10 cellular contexts compared by ENCODE assay signal in genomic region chr22:45225732-45226560, GRCh38. TPM values are rescaled to one million over a fixed set of nuclear protein-coding genes. Genes with fewer than 3 reads are reported as not detected.
DNase-seq lines count a peak whose midpoint lies in the region; ATAC-seq, FAIRE-seq and TF ChIP-seq lines count a peak whose summit lies in the region.
"Had no signal": no experiment of that assay in that cellular context is flagged by ENCODE, and none has a peak within 500 bp of the region (broad histone marks: within the 10 kb centered on the region; RNA-seq: fewer than 3 reads in every experiment).

No MANE protein-coding gene starts in this region.

- no peaks in the 10 kb centered on the region for H3K9me3 Mint-ChIP-seq in IgD-negative memory B cell
- no peaks in the 10 kb centered on the region for H3K9me3 Mint-ChIP-seq in stimulated activated effector memory CD8-positive, alpha-beta T cell treated with anti-CD3 and anti-CD28 coated beads, Interleukin-12 subunit alpha, Interleukin-12 subunit beta, amount 100 ng/mL, for 72 hours

- peak overlapping the region in 2 of 3 donors; percentile 27 to 36 for H3K27ac Mint-ChIP-seq in IgD-negative memory B cell
- H3K27ac Mint-ChIP-seq in stimulated activated effector memory CD8-positive, alpha-beta T cell treated with anti-CD3 and anti-CD28 coated beads, Interleukin-12 subunit alpha, Interleukin-12 subunit beta, amount 100 ng/mL, for 72 hours: peak overlapping the region; percentile 38

- H3K4me3 ChIP-seq in breast epithelium: no peak overlapping the region

- H3K27me3 ChIP-seq in breast epithelium: no peaks in the 10 kb centered on the region

- no peak for ATAC-seq in stimulated activated effector memory CD8-positive, alpha-beta T cell treated with anti-CD3 and anti-CD28 coated beads, Interleukin-12 subunit alpha, Interleukin-12 subunit beta, amount 100 ng/mL, for 72 hours

- H3K27me3 Mint-ChIP-seq in IgD-negative memory B cell: no peaks in the 10 kb centered on the region

- intact Hi-C loops in breast epithelium (cut with DNase I; ENCODE audit: low total_unique reads): no loop called here

- DNase-seq in breast epithelium (ENCODE audit: low spot score in 2 of 2) (peak in 1 of 2 donors; percentile 57), islet precursor cell (peak; percentile 49), NCI-H748 (lab: John Stamatoyannopoulos, UW; ENCODE audit: unreplicated experiment) (no peak), NCI-H2227 treated with DMSO at 0.1 percent for 48 hours (lab: John Stamatoyannopoulos, UW) (no peak), GM12891 (ENCODE audit: insufficient read length, low spot score) (no peak)
- DNase-seq in stimulated activated effector memory CD8-positive, alpha-beta T cell treated with anti-CD3 and anti-CD28 coated beads, Interleukin-12 subunit alpha, Interleukin-12 subunit beta, amount 100 ng/mL, for 72 hours (ENCODE audit: low spot score in 2 of 2): no peak
- no peak for DNase-seq in activated CD4-positive, CD25-positive, alpha-beta regulatory T cell treated with anti-CD3 and anti-CD28 coated beads, Interleukin-2, amount 50 U/mL, for 72 hours

- peaks cover 2% of the 10 kb centered on the region for H3K36me3 Mint-ChIP-seq in IgD-negative memory B cell
- H3K36me3 Mint-ChIP-seq in stimulated activated effector memory CD8-positive, alpha-beta T cell treated with anti-CD3 and anti-CD28 coated beads, Interleukin-12 subunit alpha, Interleukin-12 subunit beta, amount 100 ng/mL, for 72 hours: peaks cover 5% of the 10 kb centered on the region

- FAIRE-seq in GM12891 (lab: Jason Lieb, UNC): no peak

- H3K27ac ChIP-seq in breast epithelium: peak overlapping the region; percentile 73 to 89

- no peaks in the 10 kb centered on the region for H3K36me3 ChIP-seq in breast epithelium

- TF ChIP-seq POLR2A in breast epithelium (IDR thresholded peaks at IDR 0.05) (no peak), GM12891 (IDR thresholded peaks at IDR 0.05; ENCODE audit: low read depth, low read length) (no peak)

- H3K4me1 Mint-ChIP-seq in IgD-negative memory B cell: peaks cover 23 to 29% (median 28%) of the 10 kb centered on the region in 3 donors
- H3K4me1 Mint-ChIP-seq in stimulated activated effector memory CD8-positive, alpha-beta T cell treated with anti-CD3 and anti-CD28 coated beads, Interleukin-12 subunit alpha, Interleukin-12 subunit beta, amount 100 ng/mL, for 72 hours: peaks cover 57% of the 10 kb centered on the region

- H3K4me3 Mint-ChIP-seq in IgD-negative memory B cell: no peak overlapping the region
- no peak overlapping the region for H3K4me3 Mint-ChIP-seq in stimulated activated effector memory CD8-positive, alpha-beta T cell treated with anti-CD3 and anti-CD28 coated beads, Interleukin-12 subunit alpha, Interleukin-12 subunit beta, amount 100 ng/mL, for 72 hours

- no peaks in the 10 kb centered on the region for H3K4me1 ChIP-seq in breast epithelium

- H3K9me3 ChIP-seq in breast epithelium: no peaks in the 10 kb centered on the region

- no peak for TF ChIP-seq CTCF in breast epithelium (IDR thresholded peaks at IDR 0.05)

TF ChIP-seq in GM12891, 5 proteins besides CTCF, POLR2A, EP300 and RAD21:
- TF ChIP-seq POU2F2 (IDR thresholded peaks at IDR 0.05; ENCODE audit: low read depth, low read length): no peak
- TF ChIP-seq POLR2AphosphoS5 (IDR thresholded peaks at IDR 0.05; ENCODE audit: low read depth, low read length): no peak
- no peak for TF ChIP-seq SPI1 (IDR thresholded peaks at IDR 0.05; ENCODE audit: low read depth, low read length)
- no peak for TF ChIP-seq TAF1 (IDR thresholded peaks at IDR 0.05; ENCODE audit: low read depth, low read length)
- TF ChIP-seq PAX5 (IDR thresholded peaks at IDR 0.05; ENCODE audit: insufficient read depth, low read length, severe bottlenecking): no peak

RNA-seq across cellular contexts. Expression of gene KIAA0930, which starts 14.7 kb away (rescaled TPM):
- 3.3 TPM for polyA plus RNA-seq in IgD-negative memory B cell
- 10 to 100 TPM; 29.4 to 45.3 (median 35.1) TPM for total RNA-seq in breast epithelium
- 43.1 TPM for polyA plus RNA-seq in GM12891 (2012; ENCODE audit: low read depth, missing spikeins)

RNA-seq across cellular contexts. Expression of gene UPK3A, which starts 58.8 kb away (rescaled TPM):
- polyA plus RNA-seq in IgD-negative memory B cell: 1.5 TPM
- not detected for total RNA-seq in breast epithelium
- polyA plus RNA-seq in GM12891 (2012; ENCODE audit: low read depth, missing spikeins): not detected
- total RNA-seq: pulmonary artery endothelial cell, RPMI7951 had no signal
